In the genomic region with DNA sequence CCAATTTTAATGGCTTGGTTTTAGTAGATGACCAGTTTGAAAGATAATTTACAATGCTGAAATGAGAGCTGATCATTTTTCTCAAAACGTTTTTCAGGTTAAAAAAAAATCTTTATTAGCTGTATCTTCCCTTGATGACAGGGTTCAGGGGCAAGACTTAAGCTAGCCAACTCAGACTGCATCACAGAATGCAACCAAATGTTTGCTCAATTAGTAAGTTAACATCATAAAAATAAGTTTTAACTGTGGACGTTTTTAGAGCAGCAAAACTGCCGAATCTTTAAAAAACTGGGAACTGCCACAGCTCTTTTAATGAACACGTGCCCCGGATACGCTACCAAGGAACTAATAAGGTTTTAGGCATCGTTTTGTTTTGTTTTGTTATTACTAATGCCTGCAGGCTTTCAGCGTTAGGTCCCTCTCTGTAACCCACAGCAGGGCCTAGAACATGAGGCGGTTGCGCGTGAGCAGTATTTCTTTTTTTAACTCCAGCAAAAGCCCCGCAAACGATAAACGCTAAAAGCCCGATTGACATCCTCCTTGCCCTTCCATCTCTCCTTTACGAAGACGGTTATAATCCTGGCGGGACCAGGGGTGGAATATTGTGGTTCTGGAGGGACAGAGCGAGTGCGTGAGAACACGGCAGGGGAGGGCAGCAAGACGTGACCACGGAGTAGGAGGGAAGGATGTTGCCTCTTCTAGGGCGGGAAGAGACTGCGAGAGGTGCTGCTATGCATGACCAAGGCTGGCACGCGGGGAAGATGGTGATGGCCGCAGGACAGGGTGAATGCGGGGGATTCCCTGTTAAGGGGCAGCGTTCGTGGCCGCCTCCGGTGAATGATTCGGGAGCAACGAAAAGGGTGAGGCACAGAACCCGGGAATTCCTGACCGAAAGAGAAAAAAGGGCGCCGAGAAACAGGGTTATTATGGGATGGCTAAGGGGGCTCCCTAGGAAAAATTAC, we compare ENCODE assay signal across 8 cellular contexts. TPM values are rescaled to one million over a fixed set of nuclear protein-coding genes. Genes with fewer than 3 reads are reported as not detected.
DNase-seq lines count a peak whose midpoint lies in the region; ATAC-seq and TF ChIP-seq lines count a peak whose summit lies in the region.

No MANE protein-coding gene starts in this region.

- H3K27ac ChIP-seq in HUES48 (ENCODE audit: low read depth, low read length) (peak overlapping the region; percentile 97), RWPE1 (peak overlapping the region; percentile 91), foreskin keratinocyte (peak overlapping the region; percentile 99), thoracic aorta (peak overlapping the region; percentile 94 to 95)

- DNase-seq in GM12864 (ENCODE audit: low read depth), result peak; percentile 21
- peak; percentile 52 for DNase-seq in RWPE1 (ENCODE audit: low spot score)
- DNase-seq in activated gamma-delta T cell treated with anti-CD3 and anti-CD28 coated beads, Interleukin-2, amount 50 U/mL, for 16 hours (ENCODE audit: low read depth), result peak; percentile 38
- peak; percentile 13 to 36 for DNase-seq in foreskin keratinocyte
- DNase-seq in occipital lobe (lab: John Stamatoyannopoulos, UW), result peak; percentile 17
- no peak for DNase-seq in thoracic aorta (ENCODE audit: low spot score)

- H3K27me3 ChIP-seq in HUES48 (ENCODE audit: control insufficient read depth, insufficient read depth, low read length) (no peaks in the 10 kb centered on the region), foreskin keratinocyte (no peaks in the 10 kb centered on the region), thoracic aorta (replicated peaks; ENCODE audit: insufficient read depth) (no peaks in the 10 kb centered on the region)

- TF ChIP-seq CTCF in GM12864 (IDR thresholded peaks at IDR 0.05; ENCODE audit: low read depth, low read length, missing control alignments) (no peak), RWPE1 (conservative IDR thresholded peaks at IDR 0.05; ENCODE audit: low read depth) (no peak), foreskin keratinocyte (conservative IDR thresholded peaks at IDR 0.05) (no peak), thoracic aorta (IDR thresholded peaks at IDR 0.05) (no peak)

- CTCF ChIA-PET in RWPE1 (lab: Yijun Ruan, JAX), result interaction anchor here (0.5 to 0.6 kb wide), 2 partner anchors 80 to 802 kb away, joined by 3 read pairs; no protein-coding TSS in a partner anchor

- H3K9ac ChIP-seq in HUES48 (ENCODE audit: low read depth, low read length), result peak overlapping the region; percentile 99

- ATAC-seq in foreskin keratinocyte, result peak; percentile 63
- ATAC-seq in thoracic aorta (ENCODE audit: insufficient number of reproducible peaks, low FRiP score, low read depth), result peak; percentile 10
- ATAC-seq in HG02763 (IDR thresholded peaks at IDR 0.05; ENCODE audit: unreplicated experiment), result no peak

- peaks cover 14% of the 10 kb centered on the region; the same call in 1 of the 2 replicates for H3K4me1 ChIP-seq in HUES48 (ENCODE audit: control insufficient read depth, insufficient read depth, low read length)
- peaks cover 19% of the 10 kb centered on the region for H3K4me1 ChIP-seq in foreskin keratinocyte
- peaks cover 21% of the 10 kb centered on the region in 2 donors for H3K4me1 ChIP-seq in thoracic aorta (ENCODE audit: control insufficient read depth in 1 of 2, low read depth in 2 of 2)

- H3K4me3 ChIP-seq in GM12864 (ENCODE audit: low read depth, low read length), result peak overlapping the region; percentile 77
- H3K4me3 ChIP-seq in HUES48 (ENCODE audit: low read depth, low read length), result peak overlapping the region; percentile 97
- peak overlapping the region; percentile 75 for H3K4me3 ChIP-seq in thoracic aorta

- H3K36me3 ChIP-seq in HUES48 (ENCODE audit: control insufficient read depth, insufficient read depth, low read length) (peaks cover 53% of the 10 kb centered on the region), thoracic aorta (peaks cover 7% of the 10 kb centered on the region)

- no peaks in the 10 kb centered on the region for H3K9me3 ChIP-seq in HUES48 (ENCODE audit: control insufficient read depth, insufficient read depth, low read length)
- no peaks in the 10 kb centered on the region for H3K9me3 ChIP-seq in thoracic aorta

- POLR2A ChIA-PET in RWPE1 (lab: Yijun Ruan, JAX; ENCODE audit: low non-redundant PET), result interaction anchor here (0.6 kb wide), 1 partner anchor 922 kb away, joined by 3 read pairs; a partner anchor contains a TSS

RNA-seq across cellular contexts. Expression of a gene that starts 0.7 kb away (rescaled TPM):
- total RNA-seq in foreskin keratinocyte (118 and 138 TPM in 2 replicates), occipital lobe (96.7 TPM), thoracic aorta (10 to 100 TPM; 48.1 to 87.3 TPM)
- 66.6 and 78.1 TPM in 2 replicates for polyA plus RNA-seq in foreskin keratinocyte
